2 cellular contexts compared by ENCODE assay signal in the genomic region with DNA sequence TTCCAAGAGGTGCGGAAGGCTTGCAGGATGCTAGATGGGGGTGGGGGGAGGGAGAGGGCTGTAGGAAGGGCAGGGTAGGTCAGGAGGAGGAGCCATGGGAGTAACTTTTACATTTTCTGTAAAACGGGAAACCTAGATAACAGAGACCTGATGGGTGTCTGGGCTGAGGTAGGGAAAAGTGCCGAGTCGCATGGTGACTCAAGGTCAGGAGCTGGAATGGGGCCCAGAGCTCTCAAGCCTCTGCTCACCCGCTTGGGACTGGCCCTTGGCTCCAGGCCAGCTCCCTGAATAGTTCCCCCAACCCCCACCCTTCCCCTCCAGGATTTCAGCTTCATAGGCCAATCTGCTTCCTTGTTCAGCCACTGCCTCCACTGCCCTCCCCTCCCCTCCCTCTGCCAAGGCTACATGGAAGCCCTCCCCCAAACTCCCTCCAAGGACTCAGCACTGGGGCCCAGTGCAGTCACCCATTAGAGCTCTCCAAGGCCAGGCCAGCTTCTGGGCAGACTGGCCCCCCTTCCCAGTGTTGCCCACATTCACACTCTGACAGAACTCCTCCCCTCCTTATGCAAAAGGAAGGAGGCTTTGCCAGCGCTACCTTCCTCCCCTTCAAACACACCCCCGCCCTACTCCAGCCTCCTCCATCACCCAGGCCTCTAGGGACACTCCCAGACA.
TF ChIP-seq lines count a peak whose summit lies in the region.

No MANE protein-coding gene starts in this region.

TF ChIP-seq in liver, 16 proteins besides CTCF, POLR2A, EP300 and RAD21:
- TF ChIP-seq HNF4A (conservative IDR thresholded peaks at IDR 0.05): no peak
- TF ChIP-seq, protein P1, sequence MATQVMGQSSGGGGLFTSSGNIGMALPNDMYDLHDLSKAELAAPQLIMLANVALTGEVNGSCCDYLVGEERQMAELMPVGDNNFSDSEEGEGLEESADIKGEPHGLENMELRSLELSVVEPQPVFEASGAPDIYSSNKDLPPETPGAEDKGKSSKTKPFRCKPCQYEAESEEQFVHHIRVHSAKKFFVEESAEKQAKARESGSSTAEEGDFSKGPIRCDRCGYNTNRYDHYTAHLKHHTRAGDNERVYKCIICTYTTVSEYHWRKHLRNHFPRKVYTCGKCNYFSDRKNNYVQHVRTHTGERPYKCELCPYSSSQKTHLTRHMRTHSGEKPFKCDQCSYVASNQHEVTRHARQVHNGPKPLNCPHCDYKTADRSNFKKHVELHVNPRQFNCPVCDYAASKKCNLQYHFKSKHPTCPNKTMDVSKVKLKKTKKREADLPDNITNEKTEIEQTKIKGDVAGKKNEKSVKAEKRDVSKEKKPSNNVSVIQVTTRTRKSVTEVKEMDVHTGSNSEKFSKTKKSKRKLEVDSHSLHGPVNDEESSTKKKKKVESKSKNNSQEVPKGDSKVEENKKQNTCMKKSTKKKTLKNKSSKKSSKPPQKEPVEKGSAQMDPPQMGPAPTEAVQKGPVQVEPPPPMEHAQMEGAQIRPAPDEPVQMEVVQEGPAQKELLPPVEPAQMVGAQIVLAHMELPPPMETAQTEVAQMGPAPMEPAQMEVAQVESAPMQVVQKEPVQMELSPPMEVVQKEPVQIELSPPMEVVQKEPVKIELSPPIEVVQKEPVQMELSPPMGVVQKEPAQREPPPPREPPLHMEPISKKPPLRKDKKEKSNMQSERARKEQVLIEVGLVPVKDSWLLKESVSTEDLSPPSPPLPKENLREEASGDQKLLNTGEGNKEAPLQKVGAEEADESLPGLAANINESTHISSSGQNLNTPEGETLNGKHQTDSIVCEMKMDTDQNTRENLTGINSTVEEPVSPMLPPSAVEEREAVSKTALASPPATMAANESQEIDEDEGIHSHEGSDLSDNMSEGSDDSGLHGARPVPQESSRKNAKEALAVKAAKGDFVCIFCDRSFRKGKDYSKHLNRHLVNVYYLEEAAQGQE (IDR thresholded peaks at IDR 0.05): no peak
- TF ChIP-seq SP1 (IDR thresholded peaks at IDR 0.05): peak; percentile 22
- no peak for TF ChIP-seq GABPA (IDR thresholded peaks at IDR 0.05 in 1 of 2, conservative IDR thresholded peaks at IDR 0.05 in 1 of 2)
- no peak for TF ChIP-seq EGR1 (IDR thresholded peaks at IDR 0.05; ENCODE audit: low read depth in 2 of 2)
- no peak for TF ChIP-seq HNF4G (IDR thresholded peaks at IDR 0.05)

TF ChIP-seq in HepG2, 621 proteins besides CTCF, POLR2A, EP300 and RAD21:
- TF ChIP-seq, protein P2, sequence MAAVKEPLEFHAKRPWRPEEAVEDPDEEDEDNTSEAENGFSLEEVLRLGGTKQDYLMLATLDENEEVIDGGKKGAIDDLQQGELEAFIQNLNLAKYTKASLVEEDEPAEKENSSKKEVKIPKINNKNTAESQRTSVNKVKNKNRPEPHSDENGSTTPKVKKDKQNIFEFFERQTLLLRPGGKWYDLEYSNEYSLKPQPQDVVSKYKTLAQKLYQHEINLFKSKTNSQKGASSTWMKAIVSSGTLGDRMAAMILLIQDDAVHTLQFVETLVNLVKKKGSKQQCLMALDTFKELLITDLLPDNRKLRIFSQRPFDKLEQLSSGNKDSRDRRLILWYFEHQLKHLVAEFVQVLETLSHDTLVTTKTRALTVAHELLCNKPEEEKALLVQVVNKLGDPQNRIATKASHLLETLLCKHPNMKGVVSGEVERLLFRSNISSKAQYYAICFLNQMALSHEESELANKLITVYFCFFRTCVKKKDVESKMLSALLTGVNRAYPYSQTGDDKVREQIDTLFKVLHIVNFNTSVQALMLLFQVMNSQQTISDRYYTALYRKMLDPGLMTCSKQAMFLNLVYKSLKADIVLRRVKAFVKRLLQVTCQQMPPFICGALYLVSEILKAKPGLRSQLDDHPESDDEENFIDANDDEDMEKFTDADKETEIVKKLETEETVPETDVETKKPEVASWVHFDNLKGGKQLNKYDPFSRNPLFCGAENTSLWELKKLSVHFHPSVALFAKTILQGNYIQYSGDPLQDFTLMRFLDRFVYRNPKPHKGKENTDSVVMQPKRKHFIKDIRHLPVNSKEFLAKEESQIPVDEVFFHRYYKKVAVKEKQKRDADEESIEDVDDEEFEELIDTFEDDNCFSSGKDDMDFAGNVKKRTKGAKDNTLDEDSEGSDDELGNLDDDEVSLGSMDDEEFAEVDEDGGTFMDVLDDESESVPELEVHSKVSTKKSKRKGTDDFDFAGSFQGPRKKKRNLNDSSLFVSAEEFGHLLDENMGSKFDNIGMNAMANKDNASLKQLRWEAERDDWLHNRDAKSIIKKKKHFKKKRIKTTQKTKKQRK (IDR thresholded peaks at IDR 0.05; ENCODE audit: low read length): no peak
- TF ChIP-seq ZNF749 (CRISPR knock-in tag; IDR thresholded peaks at IDR 0.05; ENCODE audit: borderline replicate concordance) (no peak), ZNF382 (CRISPR knock-in tag; IDR thresholded peaks at IDR 0.05; ENCODE audit: borderline replicate concordance) (no peak), ZNF607 (CRISPR knock-in tag; IDR thresholded peaks at IDR 0.05; ENCODE audit: borderline replicate concordance) (no peak), SOX6 (IDR thresholded peaks at IDR 0.05) (no peak), SOX6 (CRISPR knock-in tag; IDR thresholded peaks at IDR 0.05) (no peak), ZFP41 (CRISPR knock-in tag; IDR thresholded peaks at IDR 0.05; ENCODE audit: borderline replicate concordance) (no peak), ZMYM2 (CRISPR knock-in tag; IDR thresholded peaks at IDR 0.05) (no peak), SMAD3 (CRISPR knock-in tag; IDR thresholded peaks at IDR 0.05) (no peak), ZNF720 (CRISPR knock-in tag; IDR thresholded peaks at IDR 0.05) (no peak), MBD4 (IDR thresholded peaks at IDR 0.05; ENCODE audit: borderline replicate concordance, low read length) (no peak), JARID2 (CRISPR knock-in tag; IDR thresholded peaks at IDR 0.05; ENCODE audit: insufficient replicate concordance) (no peak), ZFP36L2 (CRISPR knock-in tag; IDR thresholded peaks at IDR 0.05) (no peak), GATAD1 (CRISPR knock-in tag; IDR thresholded peaks at IDR 0.05) (no peak), ZSCAN12 (CRISPR knock-in tag; IDR thresholded peaks at IDR 0.05) (no peak), NBN (conservative IDR thresholded peaks at IDR 0.05) (no peak)
- TF ChIP-seq, protein P3, sequence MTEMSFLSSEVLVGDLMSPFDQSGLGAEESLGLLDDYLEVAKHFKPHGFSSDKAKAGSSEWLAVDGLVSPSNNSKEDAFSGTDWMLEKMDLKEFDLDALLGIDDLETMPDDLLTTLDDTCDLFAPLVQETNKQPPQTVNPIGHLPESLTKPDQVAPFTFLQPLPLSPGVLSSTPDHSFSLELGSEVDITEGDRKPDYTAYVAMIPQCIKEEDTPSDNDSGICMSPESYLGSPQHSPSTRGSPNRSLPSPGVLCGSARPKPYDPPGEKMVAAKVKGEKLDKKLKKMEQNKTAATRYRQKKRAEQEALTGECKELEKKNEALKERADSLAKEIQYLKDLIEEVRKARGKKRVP (CRISPR knock-in tag; IDR thresholded peaks at IDR 0.05): no peak
- TF ChIP-seq, protein P4, sequence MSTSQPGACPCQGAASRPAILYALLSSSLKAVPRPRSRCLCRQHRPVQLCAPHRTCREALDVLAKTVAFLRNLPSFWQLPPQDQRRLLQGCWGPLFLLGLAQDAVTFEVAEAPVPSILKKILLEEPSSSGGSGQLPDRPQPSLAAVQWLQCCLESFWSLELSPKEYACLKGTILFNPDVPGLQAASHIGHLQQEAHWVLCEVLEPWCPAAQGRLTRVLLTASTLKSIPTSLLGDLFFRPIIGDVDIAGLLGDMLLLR (CRISPR knock-in tag; IDR thresholded peaks at IDR 0.05): no peak
- TF ChIP-seq, protein P5, sequence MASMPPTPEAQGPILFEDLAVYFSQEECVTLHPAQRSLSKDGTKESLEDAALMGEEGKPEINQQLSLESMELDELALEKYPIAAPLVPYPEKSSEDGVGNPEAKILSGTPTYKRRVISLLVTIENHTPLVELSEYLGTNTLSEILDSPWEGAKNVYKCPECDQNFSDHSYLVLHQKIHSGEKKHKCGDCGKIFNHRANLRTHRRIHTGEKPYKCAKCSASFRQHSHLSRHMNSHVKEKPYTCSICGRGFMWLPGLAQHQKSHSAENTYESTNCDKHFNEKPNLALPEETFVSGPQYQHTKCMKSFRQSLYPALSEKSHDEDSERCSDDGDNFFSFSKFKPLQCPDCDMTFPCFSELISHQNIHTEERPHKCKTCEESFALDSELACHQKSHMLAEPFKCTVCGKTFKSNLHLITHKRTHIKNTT (CRISPR knock-in tag; IDR thresholded peaks at IDR 0.05): no peak
- TF ChIP-seq, protein P6, sequence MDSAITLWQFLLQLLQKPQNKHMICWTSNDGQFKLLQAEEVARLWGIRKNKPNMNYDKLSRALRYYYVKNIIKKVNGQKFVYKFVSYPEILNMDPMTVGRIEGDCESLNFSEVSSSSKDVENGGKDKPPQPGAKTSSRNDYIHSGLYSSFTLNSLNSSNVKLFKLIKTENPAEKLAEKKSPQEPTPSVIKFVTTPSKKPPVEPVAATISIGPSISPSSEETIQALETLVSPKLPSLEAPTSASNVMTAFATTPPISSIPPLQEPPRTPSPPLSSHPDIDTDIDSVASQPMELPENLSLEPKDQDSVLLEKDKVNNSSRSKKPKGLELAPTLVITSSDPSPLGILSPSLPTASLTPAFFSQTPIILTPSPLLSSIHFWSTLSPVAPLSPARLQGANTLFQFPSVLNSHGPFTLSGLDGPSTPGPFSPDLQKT (CRISPR knock-in tag; IDR thresholded peaks at IDR 0.05; ENCODE audit: borderline replicate concordance): no peak
